9 cellular contexts compared by ENCODE assay signal in the genomic region with DNA sequence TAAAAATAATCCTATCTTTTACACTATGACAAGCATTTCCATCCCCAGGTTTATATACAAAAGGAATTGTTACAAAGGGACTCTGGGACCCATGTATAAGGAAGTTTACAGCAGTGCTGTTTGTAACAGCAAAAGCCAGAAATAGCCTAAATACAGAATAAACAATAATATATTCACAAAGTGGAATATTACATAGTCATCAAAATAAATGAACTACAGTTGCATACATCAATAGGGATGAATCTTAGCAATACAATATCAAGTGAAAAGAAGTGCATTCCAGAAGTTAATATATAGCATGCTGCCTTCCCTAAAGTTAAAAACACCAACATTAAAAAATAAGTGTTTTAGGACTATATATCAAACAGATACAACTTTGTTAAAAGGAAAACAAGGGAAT.
"Had no signal": no experiment of that assay in that cellular context is flagged by ENCODE, and none has a peak within 500 bp of the region (broad histone marks: within the 10 kb centered on the region; RNA-seq: fewer than 3 reads in every experiment).

No MANE protein-coding gene starts in this region.

- H2AFZ ChIP-seq: GM23248 had no signal

- H3K4me3 ChIP-seq: GM23248, HAP-1 had no signal

- H3K4me2 ChIP-seq: KMS-11 had no signal

- H3K9ac ChIP-seq: GM23248, KMS-11 had no signal

- DNase-seq: GM23248, GOT3, H7, Karpas-422, KBM-7 had no signal

- H3K36me3 ChIP-seq: HAP-1 had no signal

- FAIRE-seq: HTR-8/SVneo had no signal

- ATAC-seq: HCT116 had no signal

- H3K4me1 ChIP-seq: HAP-1 had no signal

- H3K27ac ChIP-seq: GM23248, KMS-11 had no signal
